1 cellular context compared by ENCODE assay signal in genomic region chr5:62322484-62322883, GRCh38.
A peak's percentile ranks its signal among the peaks of the same experiment; 100 is the strongest.
TF ChIP-seq lines count a peak whose summit lies in the region.

No MANE protein-coding gene starts in this region.

TF ChIP-seq in HepG2, 621 proteins besides CTCF, POLR2A, EP300 and RAD21 (continued from another document and continues in another):
- no peak for TF ChIP-seq HNF1B (CRISPR knock-in tag; IDR thresholded peaks at IDR 0.05)
- TF ChIP-seq SRF (IDR thresholded peaks at IDR 0.05; ENCODE audit: low read depth, low read length) = peak; percentile 47; the same call in 1 of the 2 replicates
- TF ChIP-seq ZNF83 (CRISPR knock-in tag; IDR thresholded peaks at IDR 0.05; ENCODE audit: borderline replicate concordance) = no peak
- TF ChIP-seq KAT7 (CRISPR knock-in tag; IDR thresholded peaks at IDR 0.05; ENCODE audit: borderline replicate concordance) = no peak
- TF ChIP-seq ZBTB49 (CRISPR knock-in tag; IDR thresholded peaks at IDR 0.05; ENCODE audit: borderline replicate concordance) = no peak
- no peak for TF ChIP-seq ZC3H13 (CRISPR knock-in tag; IDR thresholded peaks at IDR 0.05)
- no peak for TF ChIP-seq ZNF772 (CRISPR knock-in tag; IDR thresholded peaks at IDR 0.05)
- TF ChIP-seq ZNF224 (CRISPR knock-in tag; IDR thresholded peaks at IDR 0.05) = no peak
- TF ChIP-seq MATR3 (CRISPR knock-in tag; IDR thresholded peaks at IDR 0.05) = no peak
- TF ChIP-seq DDIT3 (CRISPR knock-in tag; IDR thresholded peaks at IDR 0.05) = no peak
- TF ChIP-seq E2F1 (CRISPR knock-in tag; IDR thresholded peaks at IDR 0.05) = no peak
- TF ChIP-seq ZSCAN12 (CRISPR knock-in tag; IDR thresholded peaks at IDR 0.05) = no peak
- no peak for TF ChIP-seq ZNF530 (CRISPR knock-in tag; IDR thresholded peaks at IDR 0.05; ENCODE audit: low read depth)
- TF ChIP-seq RAD51 (IDR thresholded peaks at IDR 0.05; ENCODE audit: borderline replicate concordance) = no peak
- no peak for TF ChIP-seq ZNF326 (CRISPR knock-in tag; IDR thresholded peaks at IDR 0.05; ENCODE audit: borderline replicate concordance)
- no peak for TF ChIP-seq ARNT (IDR thresholded peaks at IDR 0.05)
- no peak for TF ChIP-seq ZNF816 (CRISPR knock-in tag; IDR thresholded peaks at IDR 0.05; ENCODE audit: borderline replicate concordance)
- no peak for TF ChIP-seq ZNF30 (CRISPR knock-in tag; IDR thresholded peaks at IDR 0.05)
- TF ChIP-seq MXI1 (IDR thresholded peaks at IDR 0.05; ENCODE audit: borderline replicate concordance, low read depth, low read length) = no peak
- no peak for TF ChIP-seq MZF1 (CRISPR knock-in tag; IDR thresholded peaks at IDR 0.05; ENCODE audit: borderline replicate concordance)
- no peak for TF ChIP-seq ZBTB25 (CRISPR knock-in tag; IDR thresholded peaks at IDR 0.05)
- TF ChIP-seq ZNF335 (CRISPR knock-in tag; IDR thresholded peaks at IDR 0.05) = no peak
- no peak for TF ChIP-seq ZFY (CRISPR knock-in tag; IDR thresholded peaks at IDR 0.05)
- TF ChIP-seq ZNF331 (CRISPR knock-in tag; IDR thresholded peaks at IDR 0.05) = 0 out of 2 replicates have a peak, but pooled peaks have one; percentile 19
- no peak for TF ChIP-seq TBL1XR1 (IDR thresholded peaks at IDR 0.05; ENCODE audit: borderline replicate concordance, low read length, partially characterized antibody)
- no peak for TF ChIP-seq ETS1 (CRISPR knock-in tag; IDR thresholded peaks at IDR 0.05)
- TF ChIP-seq IKZF4 (CRISPR knock-in tag; IDR thresholded peaks at IDR 0.05; ENCODE audit: borderline replicate concordance, low read depth, not compliant biosample characterization) = no peak
- TF ChIP-seq ZBTB46 (CRISPR knock-in tag; IDR thresholded peaks at IDR 0.05; ENCODE audit: borderline replicate concordance) = no peak
- no peak for TF ChIP-seq ZBTB14 (CRISPR knock-in tag; IDR thresholded peaks at IDR 0.05)
- no peak for TF ChIP-seq MAX (IDR thresholded peaks at IDR 0.05)
- TF ChIP-seq EED (CRISPR knock-in tag; IDR thresholded peaks at IDR 0.05) = no peak
- no peak for TF ChIP-seq ZBTB38 (CRISPR knock-in tag; IDR thresholded peaks at IDR 0.05)
- no peak for TF ChIP-seq PAXIP1 (CRISPR knock-in tag; conservative IDR thresholded peaks at IDR 0.05)
- TF ChIP-seq ZNF619 (CRISPR knock-in tag; IDR thresholded peaks at IDR 0.05) = no peak
- TF ChIP-seq MBNL3 (CRISPR knock-in tag; conservative IDR thresholded peaks at IDR 0.05) = no peak
- TF ChIP-seq PBX2 (CRISPR knock-in tag; IDR thresholded peaks at IDR 0.05) = no peak
- no peak for TF ChIP-seq MYPOP (CRISPR knock-in tag; IDR thresholded peaks at IDR 0.05)
- TF ChIP-seq KLF15 (CRISPR knock-in tag; IDR thresholded peaks at IDR 0.05; ENCODE audit: borderline replicate concordance) = no peak
- no peak for TF ChIP-seq DNMT1 (CRISPR knock-in tag; IDR thresholded peaks at IDR 0.05)
- TF ChIP-seq FOXA1 (IDR thresholded peaks at IDR 0.05) = peak; percentile 90
- TF ChIP-seq FOXA1 (CRISPR knock-in tag; IDR thresholded peaks at IDR 0.05) = peak; percentile 91
- TF ChIP-seq HNF4A (CRISPR knock-in tag; IDR thresholded peaks at IDR 0.05) = peak; percentile 25; the same call in 1 of the 2 replicates
- no peak for TF ChIP-seq ZSCAN22 (CRISPR knock-in tag; IDR thresholded peaks at IDR 0.05)
- TF ChIP-seq SYNCRIP (IDR thresholded peaks at IDR 0.05; ENCODE audit: insufficient read depth, low read depth, low read length) = no peak
- TF ChIP-seq ZKSCAN1 (IDR thresholded peaks at IDR 0.05; ENCODE audit: low read length) = no peak
- no peak for TF ChIP-seq SALL2 (CRISPR knock-in tag; IDR thresholded peaks at IDR 0.05)
- TF ChIP-seq ZNF280B (CRISPR knock-in tag; IDR thresholded peaks at IDR 0.05; ENCODE audit: borderline replicate concordance) = no peak
- TF ChIP-seq HMG20B (CRISPR knock-in tag; conservative IDR thresholded peaks at IDR 0.05) = peak; percentile 84
- TF ChIP-seq ZNF564 (CRISPR knock-in tag; IDR thresholded peaks at IDR 0.05) = no peak
- no peak for TF ChIP-seq HOXA3 (CRISPR knock-in tag; IDR thresholded peaks at IDR 0.05)
- TF ChIP-seq ZNF563 (CRISPR knock-in tag; IDR thresholded peaks at IDR 0.05) = no peak
